8 cellular contexts compared by ENCODE assay signal in the genomic region with DNA sequence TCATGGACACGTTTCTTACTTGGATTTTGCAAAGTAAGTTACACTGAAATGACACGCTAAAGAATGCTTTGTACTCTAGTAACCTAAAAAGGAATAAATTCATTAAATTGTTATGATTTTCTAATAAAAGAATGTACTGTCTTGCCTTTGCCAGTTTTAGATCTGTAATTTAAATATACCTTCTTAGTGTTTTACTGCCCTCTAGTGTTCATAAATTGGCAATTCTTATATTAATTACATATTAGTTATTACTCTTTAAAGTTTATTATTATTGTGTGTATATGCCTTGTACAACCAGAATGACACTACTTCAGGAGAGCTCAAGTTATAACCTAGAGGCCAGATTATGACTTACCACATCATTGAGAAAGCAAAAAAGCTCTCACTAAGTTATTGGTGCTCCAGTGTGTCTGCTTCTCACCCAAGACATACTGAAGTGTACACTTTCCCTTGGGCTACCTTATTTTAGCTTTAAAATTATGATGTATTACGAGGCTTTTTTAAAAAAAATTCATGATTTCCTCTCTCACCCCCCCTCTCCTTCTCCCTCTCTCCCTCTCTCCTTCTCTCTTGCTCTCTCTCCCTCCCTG.
DNase-seq lines count a peak whose midpoint lies in the region; ATAC-seq and TF ChIP-seq lines count a peak whose summit lies in the region.

No MANE protein-coding gene starts in this region.

- H3K9me3 ChIP-seq in mammary epithelial cell (replicated peaks; ENCODE audit: insufficient read depth, low read length) (no peaks in the 10 kb centered on the region), lung (ENCODE audit: control insufficient read depth in 2 of 2, insufficient read depth in 1 of 2, low read length in 1 of 2) (no peaks in the 10 kb centered on the region)

- no peak overlapping the region for H3K4me3 ChIP-seq in mammary epithelial cell (replicated peaks in 1 of 3; ENCODE audit: insufficient read depth in 1 of 3, low read depth in 2 of 3, low read length in 3 of 3)
- no peak overlapping the region for H3K4me3 ChIP-seq in lung

- H3K27ac ChIP-seq in mammary epithelial cell (ENCODE audit: insufficient read depth, low read depth, low read length) (no peak overlapping the region), lung (ENCODE audit: low read depth in 1 of 2, low read length in 1 of 2) (no peak overlapping the region)

- intact Hi-C loops in mammary epithelial cell (cut with micrococcal nuclease) = loop anchor here (1.0 kb wide), 2 partner anchors 251 to 303 kb away; no protein-coding TSS in a partner anchor

- 8% methylated on average over 3 of the region's 3 CpGs for WGBS in mammary epithelial cell (ENCODE audit: low coverage, missing lambda C conversion rate)
- 50 to 66% methylated on average over 3 of the region's 3 CpGs for WGBS in lung, 2 donors

- H3K27me3 ChIP-seq in mammary epithelial cell (ENCODE audit: insufficient read depth, low read length) = no peaks in the 10 kb centered on the region
- H3K27me3 ChIP-seq in lung (ENCODE audit: control insufficient read depth, insufficient read depth) = no peaks in the 10 kb centered on the region

- CTCF ChIA-PET in mammary epithelial cell (lab: Charles Lee; ENCODE audit: low non-redundant PET) = interaction anchor here (1.0 kb wide), 1 partner anchor 304 kb away, joined by 7 read pairs; no protein-coding TSS in a partner anchor

- H3K79me2 ChIP-seq in mammary epithelial cell (ENCODE audit: insufficient read depth, low read length) = no peaks in the 10 kb centered on the region

- H3K9ac ChIP-seq in mammary epithelial cell (ENCODE audit: insufficient read depth, low read length) = no peak overlapping the region

- no peaks in the 10 kb centered on the region for H4K20me1 ChIP-seq in mammary epithelial cell (ENCODE audit: insufficient read depth, low read length)

- peak; percentile 61 for ATAC-seq in GM21528 (IDR thresholded peaks at IDR 0.05; ENCODE audit: low FRiP score, unreplicated experiment)
- ATAC-seq in lung (ENCODE audit: insufficient read depth, low FRiP score) = no peak

- dilution Hi-C loops in mammary epithelial cell (cut with HindIII; ENCODE audit: low sequenced_read_pairs) = no loop called here

- DNase-seq in AG09319 (ENCODE audit: extremely low read depth, low read depth) (no peak), NCI-H2196 (lab: John Stamatoyannopoulos, UW; ENCODE audit: unreplicated experiment) (peak; percentile 63), mammary epithelial cell (no peak), lung (ENCODE audit: low spot score) (no peak), mucosa of gallbladder (ENCODE audit: low spot score) (no peak), ecto neural progenitor cell (ENCODE audit: low spot score) (no peak)
- no peak for DNase-seq in activated effector memory CD4-positive, alpha-beta T cell treated with Interleukin-2 at 50 U/mL for 16 hours

- no peaks in the 10 kb centered on the region for H3K36me3 ChIP-seq in mammary epithelial cell (ENCODE audit: insufficient read depth, low read length)
- H3K36me3 ChIP-seq in lung (ENCODE audit: control insufficient read depth in 2 of 2, insufficient read depth in 2 of 2, low read length in 2 of 2) = no peaks in the 10 kb centered on the region

- TF ChIP-seq CTCF in AG09319 (IDR thresholded peaks at IDR 0.05; ENCODE audit: low read depth, low read length) = peak; percentile 33
- TF ChIP-seq CTCF in mammary epithelial cell (conservative IDR thresholded peaks at IDR 0.05 in 1 of 2, IDR thresholded peaks at IDR 0.05 in 1 of 2; ENCODE audit: extremely low read depth in 1 of 2, insufficient read depth in 1 of 2, low read depth in 1 of 2, low read length in 2 of 2) = peak; percentile 47 to 48
- peak; percentile 34 for TF ChIP-seq CTCF in lung (IDR thresholded peaks at IDR 0.05; ENCODE audit: control extremely low read depth, extremely low read depth)

- peaks cover 8% of the 10 kb centered on the region for H3K4me1 ChIP-seq in mammary epithelial cell (ENCODE audit: insufficient read depth, low read length)
- peaks cover 0 to 3% of the 10 kb centered on the region in 2 donors for H3K4me1 ChIP-seq in lung (ENCODE audit: control insufficient read depth in 2 of 2, insufficient read depth in 2 of 2, low read length in 2 of 2)

- no peak overlapping the region for H3K4me2 ChIP-seq in mammary epithelial cell (ENCODE audit: insufficient read depth, low read depth, low read length)

- in situ Hi-C loops in mammary epithelial cell (cut with MboI; ENCODE audit: low sequenced_read_pairs in 2 of 2) = loop anchor here (5.0 to 25.0 kb wide), 2 partner anchors 247 to 252 kb away; no protein-coding TSS in a partner anchor

- H2AFZ ChIP-seq in mammary epithelial cell (ENCODE audit: low read depth, low read length) = no peak overlapping the region

- BruUV-seq in mammary epithelial cell (replicated peaks; lab: Mats Ljungman, UMichigan) = no TSS peak
